8 cellular contexts compared by ENCODE assay signal in the genomic region with DNA sequence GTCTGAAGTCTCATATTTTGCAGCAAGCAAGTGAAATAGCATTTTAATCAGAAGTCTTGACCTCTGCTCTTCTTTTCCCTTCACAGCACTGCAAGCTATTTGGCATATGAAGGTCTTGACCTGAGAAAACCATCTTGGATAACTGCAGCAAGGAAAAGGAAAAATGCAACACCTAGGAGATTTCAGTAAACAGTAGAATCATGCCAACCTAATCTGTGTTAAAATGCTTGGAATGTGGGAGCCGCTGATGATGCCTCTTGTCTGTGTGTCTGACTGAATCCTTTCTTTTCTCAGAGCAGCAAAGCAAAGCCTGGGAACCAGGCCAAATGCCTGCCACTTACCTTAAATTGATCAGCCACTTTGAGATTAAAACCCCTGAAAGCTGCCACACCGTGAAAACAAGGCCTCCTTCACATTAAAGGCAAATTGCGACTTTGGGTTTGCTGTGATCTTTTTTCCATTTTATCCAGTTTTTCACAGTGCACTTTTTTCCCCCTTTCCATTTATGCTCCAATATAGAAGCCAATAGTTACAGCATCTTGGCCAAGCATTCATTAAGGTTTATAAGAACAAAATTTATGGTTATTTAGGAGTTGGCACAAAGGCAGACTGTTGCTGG.
DNase-seq lines count a peak whose midpoint lies in the region; TF ChIP-seq lines count a peak whose summit lies in the region.
"Had no signal": no experiment of that assay in that cellular context is flagged by ENCODE, and none has a peak within 500 bp of the region (broad histone marks: within the 10 kb centered on the region; RNA-seq: fewer than 3 reads in every experiment).

No MANE protein-coding gene starts in this region.

- no peak overlapping the region for H4K91ac ChIP-seq in trophoblast cell (ENCODE audit: low read depth, low read length)

- H3K9me3 ChIP-seq in HAP-1, result no peaks in the 10 kb centered on the region
- peaks cover 20% of the 10 kb centered on the region for H3K9me3 ChIP-seq in endodermal cell (ENCODE audit: control insufficient read depth, low read length)
- H3K9me3 ChIP-seq in trophoblast cell (ENCODE audit: insufficient read depth, low read depth, low read length), result no peaks in the 10 kb centered on the region

- H3K23ac ChIP-seq in trophoblast cell (ENCODE audit: low read length), result no peak overlapping the region

- H3K36me3 Mint-ChIP-seq in endodermal cell (ENCODE audit: low read depth), result peaks cover 10% of the 10 kb centered on the region

- H3K4me1 Mint-ChIP-seq in endodermal cell, result peaks cover 12% of the 10 kb centered on the region

- H3K18ac ChIP-seq in trophoblast cell (ENCODE audit: low read length), result no peak overlapping the region

- peak overlapping the region; percentile 88 for H3K27ac ChIP-seq in endodermal cell (ENCODE audit: low read depth, low read length)
- peak overlapping the region; percentile 33 for H3K27ac ChIP-seq in trophoblast cell (ENCODE audit: low read depth, low read length)

- 19 to 32% methylated on average over 3 of the region's 3 CpGs for WGBS in endodermal cell (ENCODE audit: insufficient coverage in 1 of 2, insufficient read length in 1 of 2), 2 experiments
- no CpG with 5 or more reads among the region's 3 CpGs for WGBS in trophoblast cell (ENCODE audit: extremely low coverage, insufficient coverage, insufficient read length)

- peak overlapping the region; percentile 23 for H3K4me3 Mint-ChIP-seq in endodermal cell

- peak overlapping the region; percentile 37 for H3K4me2 ChIP-seq in trophoblast cell (ENCODE audit: low read length)

- H3K9ac ChIP-seq in endodermal cell (ENCODE audit: extremely low read depth, low read length, poor library complexity, severe bottlenecking) (peak overlapping the region; percentile 85), trophoblast cell (ENCODE audit: low read length) (no peak overlapping the region)

- no peaks in the 10 kb centered on the region for H3K79me2 ChIP-seq in trophoblast cell (ENCODE audit: control insufficient read depth, insufficient read depth, low read length, poor library complexity)

- H3K4me3 ChIP-seq in HAP-1 (no peak overlapping the region), endodermal cell (ENCODE audit: low read length) (peak overlapping the region; percentile 3), trophoblast cell (ENCODE audit: low read depth, low read length) (no peak overlapping the region)

- in situ Hi-C loops in HAP-1 (cut with MboI; ENCODE audit: low sequenced_read_pairs), result no loop called here

- H3K4me1 ChIP-seq in HAP-1, result peaks cover 9% of the 10 kb centered on the region
- H3K4me1 ChIP-seq in endodermal cell (ENCODE audit: control insufficient read depth, insufficient read depth, low read length), result peaks cover 5% of the 10 kb centered on the region
- H3K4me1 ChIP-seq in trophoblast cell (ENCODE audit: control insufficient read depth in 1 of 2, insufficient read depth in 2 of 2, low read length in 2 of 2), result peaks cover 3 to 4% of the 10 kb centered on the region in 2 experiments

- H3K27me3 Mint-ChIP-seq in endodermal cell (ENCODE audit: insufficient read depth), result no peaks in the 10 kb centered on the region

- H3K4ac ChIP-seq in trophoblast cell (ENCODE audit: low read depth, low read length), result no peak overlapping the region

- no peak for TF ChIP-seq CTCF in endodermal cell (conservative IDR thresholded peaks at IDR 0.05)

- no peak overlapping the region for H2BK120ac ChIP-seq in trophoblast cell (ENCODE audit: insufficient read depth, low read length, poor library complexity)

- peaks cover 24% of the 10 kb centered on the region for H3K9me3 Mint-ChIP-seq in endodermal cell

- DNase-seq in HAP-1 (ENCODE audit: low spot score in 2 of 2) (peak; percentile 76 to 82), NCI-H524 (lab: John Stamatoyannopoulos, UW) (peak; percentile 81 to 85), endodermal cell (peak; percentile 85), trophoblast cell (peak; percentile 73 to 97), hepatic stellate cell (ENCODE audit: low spot score) (no peak), GM19240 (ENCODE audit: insufficient read length, low spot score) (no peak), NCI-H1436 treated with DMSO at 0.1 percent for 48 hours (lab: John Stamatoyannopoulos, UW) (no peak)
- DNase-seq: activated gamma-delta T cell had no signal

- no peak overlapping the region for H4K8ac ChIP-seq in trophoblast cell (ENCODE audit: low read depth, low read length)

- H2AK5ac ChIP-seq in trophoblast cell (ENCODE audit: low read length), result no peak overlapping the region

- H2BK5ac ChIP-seq in trophoblast cell (ENCODE audit: low read depth, low read length, poor library complexity), result no peak overlapping the region

- H3K27ac Mint-ChIP-seq in endodermal cell, result peak overlapping the region; percentile 96

- H2BK12ac ChIP-seq in trophoblast cell (ENCODE audit: low read length), result no peak overlapping the region

- H3K36me3 ChIP-seq in HAP-1 (replicated peaks), result no peaks in the 10 kb centered on the region
- H3K36me3 ChIP-seq in endodermal cell (ENCODE audit: control insufficient read depth, insufficient read depth, low read length), result no peaks in the 10 kb centered on the region
- no peaks in the 10 kb centered on the region for H3K36me3 ChIP-seq in trophoblast cell (ENCODE audit: control insufficient read depth in 1 of 2, insufficient read depth in 2 of 2, low read length in 2 of 2)

- H3K27me3 ChIP-seq in HAP-1 (ENCODE audit: low read depth) (no peaks in the 10 kb centered on the region), endodermal cell (ENCODE audit: control insufficient read depth, insufficient read depth, low read length, poor library complexity, severe bottlenecking) (no peaks in the 10 kb centered on the region), trophoblast cell (ENCODE audit: insufficient read depth, low read length) (no peaks in the 10 kb centered on the region)

- no peak overlapping the region for H2AFZ ChIP-seq in trophoblast cell (ENCODE audit: insufficient read depth, low read length, poor library complexity)

- H3K14ac ChIP-seq in trophoblast cell (ENCODE audit: low read length), result no peak overlapping the region

- H3K79me1 ChIP-seq in trophoblast cell (ENCODE audit: low read length), result no peaks in the 10 kb centered on the region

- H4K12ac ChIP-seq in trophoblast cell (ENCODE audit: low read depth, low read length), result no peak overlapping the region

Comparison
In these comparisons a context has a peak if more than half of its experiments do, and no peak if none do; other contexts are left out.
1. DNase-seq: peak in HAP-1 (2 of 2), NCI-H524 (2 of 2), endodermal cell (single experiment) and trophoblast cell (2 of 2); none in hepatic stellate cell (single experiment), GM19240 (single experiment) and NCI-H1436 treated with DMSO at 0.1 percent for 48 hours (single experiment).